In the genomic region with DNA sequence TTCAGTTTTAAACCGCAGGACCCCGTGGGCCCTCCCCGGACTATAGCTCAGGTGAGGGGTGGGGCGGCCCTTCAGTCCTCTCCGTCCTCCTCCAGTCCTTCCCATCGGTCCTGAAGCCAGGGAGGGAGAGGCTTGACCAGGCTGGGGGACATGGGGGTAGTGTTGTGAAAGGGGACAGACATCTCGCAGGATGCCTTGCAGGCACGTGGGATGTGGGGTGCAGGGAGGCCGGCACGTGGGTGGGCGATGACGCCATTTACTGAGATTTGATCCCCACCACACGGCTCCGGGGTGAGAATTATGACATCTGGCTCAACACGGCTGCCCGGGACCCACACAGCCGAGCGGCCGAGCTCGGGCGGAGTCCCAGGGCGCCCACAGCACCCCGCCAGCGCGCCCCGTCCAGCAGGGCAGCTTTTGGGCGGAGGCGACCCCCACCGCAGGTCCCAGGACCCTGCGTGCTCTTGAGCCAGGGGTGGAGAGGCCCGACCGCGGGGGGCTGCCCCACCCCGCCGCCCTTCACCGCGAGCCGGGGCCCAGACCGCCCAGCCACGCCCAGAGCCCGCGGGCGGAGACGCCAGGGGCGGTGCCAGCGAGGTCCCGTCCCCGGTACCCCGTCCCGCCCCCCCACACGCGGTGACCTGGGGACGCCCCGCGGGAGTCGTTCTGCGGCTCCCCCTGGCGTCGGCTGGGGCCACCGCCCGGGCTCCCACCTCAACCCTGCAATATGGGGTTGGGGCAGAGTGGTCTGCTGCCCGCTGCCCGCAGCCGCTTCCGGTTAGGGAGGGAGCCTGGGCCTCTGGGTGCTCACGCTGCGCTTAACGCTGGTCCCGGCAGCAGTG, we compare ENCODE assay signal across 8 cellular contexts. TPM values are rescaled to one million over a fixed set of nuclear protein-coding genes. Genes with fewer than 3 reads are reported as not detected.
DNase-seq lines count a peak whose midpoint lies in the region; ATAC-seq and TF ChIP-seq lines count a peak whose summit lies in the region.

No MANE protein-coding gene starts in this region.

- peaks cover 2% of the 10 kb centered on the region for H3K4me1 Mint-ChIP-seq in neural crest cell

- no peak for TF ChIP-seq POLR2A in testis (IDR thresholded peaks at IDR 0.05)

- H3K36me3 ChIP-seq in testis (ENCODE audit: low read depth, missing control alignments) = no peaks in the 10 kb centered on the region

- no peak overlapping the region for H3K4me3 Mint-ChIP-seq in neural crest cell

- 37 to 58% methylated on average over 6 to 63 of the region's 69 CpGs for WGBS in testis, 2 donors

- no peaks in the 10 kb centered on the region for H3K27me3 ChIP-seq in testis

- H3K9me3 ChIP-seq in testis = no peaks in the 10 kb centered on the region

- H3K9me3 Mint-ChIP-seq in neural crest cell = no peaks in the 10 kb centered on the region

- ATAC-seq in GM19467 (IDR thresholded peaks at IDR 0.05; ENCODE audit: unreplicated experiment) = peak; percentile 61
- no peak for ATAC-seq in HG03108 (IDR thresholded peaks at IDR 0.05; ENCODE audit: unreplicated experiment)

- peak overlapping the region; percentile 34 for H3K4me3 ChIP-seq in AG09309 (ENCODE audit: control insufficient read depth, low read depth, low read length)
- H3K4me3 ChIP-seq in epithelial cell of proximal tubule (ENCODE audit: low read depth, low read length) = peak overlapping the region; percentile 42
- H3K4me3 ChIP-seq in testis = peak overlapping the region; percentile 21 to 34

- H3K27ac Mint-ChIP-seq in neural crest cell (ENCODE audit: unreplicated experiment) = no peak overlapping the region

- peaks cover 9% of the 10 kb centered on the region for H3K4me1 ChIP-seq in testis

- H3K27ac ChIP-seq in testis = no peak overlapping the region

- TF ChIP-seq CTCF in AG09309 (IDR thresholded peaks at IDR 0.05; ENCODE audit: control insufficient read depth, insufficient read depth, low read depth, low read length, missing control alignments) = peak; percentile 39
- peak; percentile 34 for TF ChIP-seq CTCF in epithelial cell of proximal tubule (conservative IDR thresholded peaks at IDR 0.05; ENCODE audit: low read depth, low read length)
- peak; percentile 52 for TF ChIP-seq CTCF in neural crest cell (conservative IDR thresholded peaks at IDR 0.05)
- peak in 2 of 3 experiments; percentile 6 to 46 for TF ChIP-seq CTCF in testis (IDR thresholded peaks at IDR 0.05)

- no peaks in the 10 kb centered on the region for H3K36me3 Mint-ChIP-seq in neural crest cell (ENCODE audit: low read depth)

- no peak for DNase-seq in AG09309 (ENCODE audit: low read depth)
- DNase-seq in NCI-H146 (lab: John Stamatoyannopoulos, UW) = peak; percentile 60
- DNase-seq in activated CD8-positive, alpha-beta memory T cell treated with anti-CD3 and anti-CD28 coated beads for 24 hours = peak; percentile 90
- no peak for DNase-seq in epithelial cell of proximal tubule (ENCODE audit: low read depth)
- peak; percentile 38 for DNase-seq in neural crest cell (ENCODE audit: low read depth, low spot score)
- DNase-seq in testis = no peak

- peaks cover 5% of the 10 kb centered on the region for H3K27me3 Mint-ChIP-seq in neural crest cell (ENCODE audit: low read depth)

- intact Hi-C loops in testis (cut with DNase I; ENCODE audit: low total_unique reads) = no loop called here

RNA-seq across cellular contexts. Expression of gene EXOC3L4, which starts 3.3 kb away (rescaled TPM):
- total RNA-seq in epithelial cell of proximal tubule (0.17 TPM in 1 of 2 replicates, not detected in the other), neural crest cell (not detected in 2 replicates), testis (1 to 10 TPM; 1.0 to 2.4 TPM)
- 2.4 TPM for polyA plus RNA-seq in testis (ENCODE audit: insufficient read depth, low read depth, low replicate concordance)

RNA-seq across cellular contexts. Expression of gene LBHD2, which starts 7.3 kb away (rescaled TPM):
- total RNA-seq in epithelial cell of proximal tubule = not detected in 2 replicates
- total RNA-seq in neural crest cell = not detected in 2 replicates
- 1 to 10 TPM; 1.9 to 5.6 TPM for total RNA-seq in testis
- 3.9 TPM for polyA plus RNA-seq in testis (ENCODE audit: insufficient read depth, low read depth, low replicate concordance)

RNA-seq across cellular contexts. Expression of gene TNFAIP2, which starts 32.0 kb away (rescaled TPM):
- total RNA-seq in epithelial cell of proximal tubule (58.5 and 155 TPM in 2 replicates), neural crest cell (11.6 and 12.8 TPM in 2 replicates), testis (10 to 100 TPM; 44.9 to 51.8 TPM)
- polyA plus RNA-seq in testis (ENCODE audit: insufficient read depth, low read depth, low replicate concordance) = 92.8 TPM

RNA-seq across cellular contexts. Expression of gene CDC42BPB, which starts 33.9 kb away (rescaled TPM):
- 68.4 and 83.5 TPM in 2 replicates for total RNA-seq in epithelial cell of proximal tubule
- 94.4 and 94.8 TPM in 2 replicates for total RNA-seq in neural crest cell
- 100 to 1,000 TPM; 201 to 216 TPM for total RNA-seq in testis
- polyA plus RNA-seq in testis (ENCODE audit: insufficient read depth, low read depth, low replicate concordance) = 90.3 TPM

Comparison
In these comparisons a context has a peak if more than half of its experiments do, and no peak if none do; other contexts are left out.
1. DNase-seq: peak in NCI-H146 (single experiment), activated CD8-positive, alpha-beta memory T cell treated with anti-CD3 and anti-CD28 coated beads for 24 hours (single experiment) and neural crest cell (single experiment); none in AG09309 (single experiment), epithelial cell of proximal tubule (single experiment) and testis (single experiment).
2. Peak in every context shown above with its lines, with median percentiles within 50 percentile points of each other: H3K4me3 ChIP-seq and CTCF ChIP-seq.